17 cellular contexts compared by ENCODE assay signal in genomic region chr19:48740705-48741030, GRCh38. TPM values are rescaled to one million over a fixed set of nuclear protein-coding genes. Genes with fewer than 3 reads are reported as not detected.
DNase-seq lines count a peak whose midpoint lies in the region; TF ChIP-seq lines count a peak whose summit lies in the region.
"Had no signal": no experiment of that assay in that cellular context is flagged by ENCODE, and none has a peak within 500 bp of the region (broad histone marks: within the 10 kb centered on the region; RNA-seq: fewer than 3 reads in every experiment).

No MANE protein-coding gene starts in this region.

- peak overlapping the region; percentile 54 for H3K27ac ChIP-seq in cingulate gyrus (ENCODE audit: low read depth, low read length)
- H3K27ac ChIP-seq in thymus (ENCODE audit: low read depth) = peak overlapping the region; percentile 27
- H3K27ac ChIP-seq: hepatocyte had no signal

- TF ChIP-seq CTCF in mesothelial cell of epicardium (IDR thresholded peaks at IDR 0.05; ENCODE audit: unreplicated experiment) (no peak), GM10266 (IDR thresholded peaks at IDR 0.05; ENCODE audit: control insufficient read depth, insufficient read depth, low read depth, missing control alignments) (no peak)

- WGBS in thymus = 56% methylated on average over 12 of the region's 12 CpGs

- H3K4me3 Mint-ChIP-seq in mesothelial cell of epicardium = peak overlapping the region; percentile 6

- peak overlapping the region; percentile 59; the same call in 1 of the 2 replicates for H3K4me3 ChIP-seq in H7 (ENCODE audit: insufficient read depth, low read depth, low read length)
- H3K4me3 ChIP-seq in thymus (ENCODE audit: low read length) = no peak overlapping the region
- H3K4me3 ChIP-seq: hepatocyte had no signal

- no peaks in the 10 kb centered on the region for H3K36me3 ChIP-seq in H7 (replicated peaks; ENCODE audit: control insufficient read depth, insufficient read depth, low read length)
- no peaks in the 10 kb centered on the region for H3K36me3 ChIP-seq in thymus (ENCODE audit: control insufficient read depth, insufficient read depth)

- peaks cover 21% of the 10 kb centered on the region for H3K27me3 ChIP-seq in H7 (ENCODE audit: control insufficient read depth, insufficient read depth, low read length)
- H3K27me3 ChIP-seq in thymus (ENCODE audit: control insufficient read depth, insufficient read depth) = peaks cover 25% of the 10 kb centered on the region

- peaks cover 8% of the 10 kb centered on the region for H3K4me1 ChIP-seq in thymus (ENCODE audit: control insufficient read depth, insufficient read depth, low read length)

- peaks cover 14% of the 10 kb centered on the region for H3K4me1 Mint-ChIP-seq in mesothelial cell of epicardium

- no peak overlapping the region for H3K27ac Mint-ChIP-seq in mesothelial cell of epicardium
- H3K27ac Mint-ChIP-seq: CD4-positive, CD25-positive, alpha-beta regulatory T cell; IgD-negative memory B cell had no signal

- peaks cover 17% of the 10 kb centered on the region for H3K27me3 Mint-ChIP-seq in mesothelial cell of epicardium (ENCODE audit: low read depth)

- no peaks in the 10 kb centered on the region for H3K9me3 Mint-ChIP-seq in mesothelial cell of epicardium
- H3K9me3 Mint-ChIP-seq: CD4-positive, CD25-positive, alpha-beta regulatory T cell had no signal

- H3K36me3 Mint-ChIP-seq in mesothelial cell of epicardium = no peaks in the 10 kb centered on the region
- H3K36me3 Mint-ChIP-seq: IgD-negative memory B cell had no signal

- H3K9me3 ChIP-seq in thymus (ENCODE audit: control insufficient read depth) = no peaks in the 10 kb centered on the region

- no peak for DNase-seq in H7
- no peak for DNase-seq in mesothelial cell of epicardium (ENCODE audit: low spot score in 2 of 2, unreplicated experiment in 2 of 2)
- DNase-seq in NCI-H2196 treated with DMSO at 0.1 percent for 48 hours (lab: John Stamatoyannopoulos, UW; ENCODE audit: unreplicated experiment) = no peak
- no peak for DNase-seq in GM10266 (ENCODE audit: extremely low spot score)
- DNase-seq in iPS-NIHi11 (ENCODE audit: low spot score) = no peak
- DNase-seq: activated naive CD4-positive, alpha-beta T cell treated with anti-CD3 and anti-CD28 coated beads, Interleukin-2, amount 50 U/mL, for 16 hours; CD4-positive, CD25-positive, alpha-beta regulatory T cell; central memory CD4-positive, alpha-beta T cell; SW 1271 had no signal

RNA-seq across cellular contexts. Expression of gene RASIP1, which starts 0.3 kb away (rescaled TPM):
- total RNA-seq in H7 (2014; rRNA removed; shearing (Covaris generic)) = 4.5 and 4.6 TPM in 2 replicates
- 1.4 to 2.1 TPM (median 1.5 TPM) in 3 replicates for total RNA-seq in mesothelial cell of epicardium
- polyA plus RNA-seq in thymus = 15.6 TPM

RNA-seq across cellular contexts. Expression of gene IZUMO1, which starts 6.0 kb away (rescaled TPM):
- total RNA-seq in H7 (2014; rRNA removed; shearing (Covaris generic)) = 0.18 and 0.24 TPM in 2 replicates
- total RNA-seq in mesothelial cell of epicardium = 0.45 to 0.80 TPM (median 0.49 TPM) in 3 replicates
- 0.18 TPM for polyA plus RNA-seq in thymus
- total RNA-seq: CD4-positive, CD25-positive, alpha-beta regulatory T cell; epithelial cell of proximal tubule; G401; osteocyte; urinary bladder had no signal
- polyA plus RNA-seq: CD4-positive, CD25-positive, alpha-beta regulatory T cell; IgD-negative memory B cell; urinary bladder had no signal

RNA-seq across cellular contexts. Expression of gene FUT1, which starts 11.8 kb away (rescaled TPM):
- 6.1 and 8.2 TPM in 2 replicates for total RNA-seq in H7 (2014; rRNA removed; shearing (Covaris generic))
- 3.5 to 4.4 TPM (median 4.3 TPM) in 3 replicates for total RNA-seq in mesothelial cell of epicardium
- 1.3 TPM for polyA plus RNA-seq in thymus
- total RNA-seq: CD4-positive, CD25-positive, alpha-beta regulatory T cell; G401 had no signal
- polyA plus RNA-seq: IgD-negative memory B cell had no signal

RNA-seq across cellular contexts. Expression of gene FGF21, which starts 14.7 kb away (rescaled TPM):
- total RNA-seq in H7 (2014; rRNA removed; shearing (Covaris generic)) = 0.35 TPM in 1 of 2 replicates, not detected in the other
- not detected in 3 replicates for total RNA-seq in mesothelial cell of epicardium
- polyA plus RNA-seq in thymus = 0.11 TPM
- total RNA-seq: CD4-positive, CD25-positive, alpha-beta regulatory T cell; epithelial cell of proximal tubule; G401; hepatocyte; osteocyte; urinary bladder had no signal
- polyA plus RNA-seq: CD4-positive, CD25-positive, alpha-beta regulatory T cell; hepatocyte; IgD-negative memory B cell; urinary bladder had no signal

RNA-seq across cellular contexts. Expression of gene MAMSTR, which starts 21.1 kb away (rescaled TPM):
- 1.7 and 2.4 TPM in 2 replicates for total RNA-seq in H7 (2014; rRNA removed; shearing (Covaris generic))
- 5.8 to 6.5 TPM (median 6.0 TPM) in 3 replicates for total RNA-seq in mesothelial cell of epicardium
- polyA plus RNA-seq in thymus = 1.2 TPM
